ENCODE assay signal across 28 cellular contexts in genomic region chr9:113160571-113160970, GRCh38. TPM values are rescaled to one million over a fixed set of nuclear protein-coding genes. Genes with fewer than 3 reads are reported as not detected.
DNase-seq lines count a peak whose midpoint lies in the region; ATAC-seq and TF ChIP-seq lines count a peak whose summit lies in the region.
"Had no signal": no experiment of that assay in that cellular context is flagged by ENCODE, and none has a peak within 500 bp of the region (broad histone marks: within the 10 kb centered on the region; RNA-seq: fewer than 3 reads in every experiment).

No MANE protein-coding gene starts in this region.

- H3K4me3 Mint-ChIP-seq in brain = peak overlapping the region in 3 of 5 experiments; percentile 32 to 49 (median 40)
- no peak overlapping the region for H3K4me3 Mint-ChIP-seq in memory B cell
- H3K4me3 Mint-ChIP-seq: B cell; effector memory CD8-positive, alpha-beta T cell; neural progenitor cell had no signal

- no peak for ATAC-seq in memory B cell (ENCODE audit: low read depth)
- ATAC-seq in HG03432 (IDR thresholded peaks at IDR 0.05; ENCODE audit: unreplicated experiment) = no peak
- ATAC-seq: effector memory CD8-positive, alpha-beta T cell; GM12878; HCT116; left colon; mucosa of descending colon had no signal

- H3K36me3 Mint-ChIP-seq in brain (peaks cover 41% of the 10 kb centered on the region), memory B cell (peaks cover 19% of the 10 kb centered on the region)

- H3K9me3 Mint-ChIP-seq in brain (no peaks in the 10 kb centered on the region), memory B cell (no peaks in the 10 kb centered on the region)
- H3K9me3 Mint-ChIP-seq: effector memory CD8-positive, alpha-beta T cell; neural progenitor cell had no signal

- H3K4me1 Mint-ChIP-seq in brain = peaks cover 20% of the 10 kb centered on the region
- peaks cover 7% of the 10 kb centered on the region for H3K4me1 Mint-ChIP-seq in memory B cell

- H3K27ac Mint-ChIP-seq in brain (peak overlapping the region in 2 of 5 experiments; percentile 51 to 63), memory B cell (peak overlapping the region; percentile 50)
- H3K27ac Mint-ChIP-seq: B cell; effector memory CD8-positive, alpha-beta T cell had no signal

- peak; percentile 2 for DNase-seq in NCI-H1092 treated with DMSO at 0.1 percent for 48 hours (lab: John Stamatoyannopoulos, UW)
- DNase-seq in NCI-H1092 (lab: John Stamatoyannopoulos, UW) = no peak
- DNase-seq in NCI-H2029 (lab: John Stamatoyannopoulos, UW) = peak; percentile 31
- DNase-seq in memory B cell (ENCODE audit: low spot score in 2 of 2) = no peak
- no peak for DNase-seq in NCI-H446 treated with DMSO at 0.1 percent for 48 hours (lab: John Stamatoyannopoulos, UW)
- DNase-seq in mucosa of gallbladder (ENCODE audit: low spot score) = no peak
- DNase-seq: 8988T; activated CD4-positive, alpha-beta T cell treated with anti-CD3 and anti-CD28 coated beads for 1 hour; activated gamma-delta T cell; amniotic stem cell; Calu3; central memory CD4-positive, alpha-beta T cell; effector memory CD8-positive, alpha-beta T cell; GDM1; left colon; mucosa of descending colon; NCI-H1694 treated with DMSO at 0.1 percent for 48 hours; NCI-H524; small intestine; stimulated activated CD4-positive, alpha-beta T cell treated with anti-CD3 and anti-CD28 coated beads, Interleukin-2, amount 100 ng/mL, for 48 hours; stomach; upper lobe of left lung had no signal

- H3K27me3 Mint-ChIP-seq in brain (no peaks in the 10 kb centered on the region), memory B cell (no peaks in the 10 kb centered on the region)
- H3K27me3 Mint-ChIP-seq: B cell; effector memory CD8-positive, alpha-beta T cell had no signal

- no peak for TF ChIP-seq CTCF in brain (conservative IDR thresholded peaks at IDR 0.05)

RNA-seq across cellular contexts. Expression of gene SLC31A2, which starts 9.8 kb away (rescaled TPM):
- polyA plus RNA-seq in brain (ENCODE audit: insufficient read depth, low read depth, low replicate concordance) = 35.5 TPM
- 7.5 TPM for total RNA-seq in mucosa of gallbladder

Comparison
In these comparisons a context has a peak if more than half of its experiments do, and no peak if none do; other contexts are left out.
1. DNase-seq: peak in NCI-H1092 treated with DMSO at 0.1 percent for 48 hours (single experiment) and NCI-H2029 (single experiment); none in NCI-H1092 (single experiment), memory B cell (0 of 2), NCI-H446 treated with DMSO at 0.1 percent for 48 hours (single experiment) and mucosa of gallbladder (single experiment).